ENCODE assay signal across 1 cellular context in the genomic region with DNA sequence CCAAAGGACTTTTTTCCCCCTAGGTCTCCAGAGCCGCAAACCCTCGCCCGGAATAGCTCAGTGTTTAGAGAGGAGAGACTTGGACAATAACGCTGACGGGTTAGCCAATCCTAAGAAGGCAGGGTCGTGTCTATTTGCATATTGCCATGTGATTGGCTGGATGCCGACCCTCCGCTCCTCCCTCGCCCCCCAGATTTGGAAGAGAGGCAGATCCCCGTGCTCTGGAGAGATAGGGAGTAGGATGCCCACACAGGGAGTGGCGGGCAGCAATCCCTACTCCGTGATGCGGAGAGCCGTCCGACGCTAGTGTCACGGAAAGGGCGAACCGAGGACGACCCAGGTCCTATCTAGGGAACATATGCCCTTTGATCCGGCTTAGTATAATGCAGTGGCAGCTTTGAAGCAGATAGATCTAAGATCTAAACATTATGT.
TF ChIP-seq lines count a peak whose summit lies in the region.

No MANE protein-coding gene starts in this region.

TF ChIP-seq in SK-N-SH, 30 proteins besides CTCF, POLR2A, EP300 and RAD21 (continued from another document):
- no peak for TF ChIP-seq PBX3 (IDR thresholded peaks at IDR 0.05)
- no peak for TF ChIP-seq NRF1 (IDR thresholded peaks at IDR 0.05; ENCODE audit: low read depth, low read length)
